Comparison of ENCODE assay signal across 12 cellular contexts in the genomic region with DNA sequence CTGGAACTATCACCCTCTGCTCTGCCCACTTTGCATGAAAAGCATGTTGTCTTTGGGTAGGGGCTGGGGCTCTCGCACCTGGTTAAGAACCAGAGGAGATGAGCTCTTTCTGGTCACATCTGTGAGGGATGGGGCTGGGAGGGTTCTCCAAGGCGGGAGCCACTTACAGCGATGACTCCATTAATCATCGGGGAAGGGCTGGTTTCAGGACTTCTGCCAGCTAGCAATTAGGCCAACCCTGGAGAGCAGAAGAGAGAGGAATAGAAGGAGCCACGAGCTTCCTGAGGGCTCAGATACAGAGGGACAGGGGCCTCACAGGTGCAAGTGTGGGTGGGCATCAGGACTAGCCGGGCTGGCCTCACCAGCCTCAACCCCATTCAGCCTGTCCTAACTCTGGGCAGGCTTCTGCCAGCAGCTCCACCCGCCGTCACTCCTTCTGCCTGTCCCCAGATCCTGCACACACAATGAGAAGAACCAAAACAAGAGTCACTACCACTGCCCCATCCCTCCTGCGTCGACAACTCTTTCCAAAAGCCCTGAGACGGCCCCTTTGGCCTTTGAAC. TPM values are rescaled to one million over a fixed set of nuclear protein-coding genes. Genes with fewer than 3 reads are reported as not detected.
A peak's percentile ranks its signal among the peaks of the same experiment; 100 is the strongest.
DNase-seq lines count a peak whose midpoint lies in the region; TF ChIP-seq lines count a peak whose summit lies in the region.
"Had no signal": no experiment of that assay in that cellular context is flagged by ENCODE, and none has a peak within 500 bp of the region (broad histone marks: within the 10 kb centered on the region; RNA-seq: fewer than 3 reads in every experiment).

No MANE protein-coding gene starts in this region.

- H3K9me3 ChIP-seq in adrenal gland (replicated peaks in 1 of 3) (no peaks in the 10 kb centered on the region), tibial artery (no peaks in the 10 kb centered on the region)
- H3K9me3 ChIP-seq: MG63, SJSA1 had no signal

- H3K27ac ChIP-seq in adrenal gland (peak overlapping the region in 1 of 5 donors; percentile 52), tibial artery (peak overlapping the region; percentile 87 to 92)
- H3K27ac ChIP-seq: SJSA1 had no signal

- H3K27me3 ChIP-seq in adrenal gland (no peaks in the 10 kb centered on the region), tibial artery (no peaks in the 10 kb centered on the region)
- H3K27me3 ChIP-seq: MG63, SJSA1 had no signal

- peak; percentile 25 to 63 for DNase-seq in NCI-H526 (lab: John Stamatoyannopoulos, UW)
- DNase-seq in NCI-H526 treated with DMSO at 0.1 percent for 48 hours (lab: John Stamatoyannopoulos, UW): no peak
- DNase-seq in adrenal gland: peak in 4 of 7 donors; percentile 15 to 55 (median 18)
- peak; percentile 55 for DNase-seq in islet precursor cell
- DNase-seq in tibial artery: peak; percentile 36 to 75
- no peak for DNase-seq in NCI-H1930 (lab: John Stamatoyannopoulos, UW)
- DNase-seq in anterior cingulate cortex (lab: John Stamatoyannopoulos, UW): no peak
- no peak for DNase-seq in dermis blood vessel endothelial cell
- DNase-seq: activated CD4-positive, alpha-beta memory T cell treated with anti-CD3 and anti-CD28 coated beads for 36 hours; MG63; stimulated activated CD8-positive, alpha-beta memory T cell treated with anti-CD3 and anti-CD28 coated beads, Interleukin-4, amount 100 ng/mL, for 48 hours had no signal

- intact Hi-C loops in adrenal gland (cut with DNase I) (no loop called here), tibial artery (cut with DNase I; ENCODE audit: low total_unique reads) (loop anchor here (5.0 kb wide), 1 partner anchor 168 kb away; a partner anchor contains a TSS)

- no peaks in the 10 kb centered on the region for H3K36me3 ChIP-seq in adrenal gland (replicated peaks in 1 of 2)
- peaks cover 21 to 37% (median 32%) of the 10 kb centered on the region in 3 donors for H3K36me3 ChIP-seq in tibial artery
- H3K36me3 ChIP-seq: MG63, SJSA1 had no signal

- H3K4me3 ChIP-seq in adrenal gland: no peak overlapping the region
- H3K4me3 ChIP-seq in tibial artery: no peak overlapping the region
- H3K4me3 ChIP-seq: MG63, SJSA1 had no signal

- no peak for TF ChIP-seq POLR2A in adrenal gland (IDR thresholded peaks at IDR 0.05)

- no peak for TF ChIP-seq CTCF in adrenal gland (IDR thresholded peaks at IDR 0.05)
- TF ChIP-seq CTCF in tibial artery (IDR thresholded peaks at IDR 0.05): no peak

- WGBS in adrenal gland, 4 donors: 62 to 73% (median 66%) methylated on average over 10 to 11 of the region's 11 CpGs

- H3K4me1 ChIP-seq in adrenal gland (replicated peaks in 1 of 2): peaks cover 0 to 17% of the 10 kb centered on the region in 2 donors
- peaks cover 0 to 73% (median 67%) of the 10 kb centered on the region in 4 donors for H3K4me1 ChIP-seq in tibial artery

RNA-seq across cellular contexts. Expression of a gene that starts 8.4 kb away (rescaled TPM):
- total RNA-seq in adrenal gland (10 to 100 TPM; 23.3 to 57.8 (median 45.3) TPM), dermis blood vessel endothelial cell (9.2 and 147 TPM in 2 replicates)
- 10 to 100 TPM; 17.6 to 77.4 (median 23.9) TPM for polyA plus RNA-seq in adrenal gland

RNA-seq across cellular contexts. Expression of a gene that starts 43.7 kb away (rescaled TPM):
- total RNA-seq in adrenal gland: 1 to 10 TPM in 1 of 8 donors, under 1 TPM in 1, not detected in 6; 0.60 to 2.9 TPM
- 10 to 100 TPM in 1 of 3 donors, under 1 TPM in 2; 0.44 to 11.5 (median 0.68) TPM for polyA plus RNA-seq in adrenal gland
- 0.09 TPM in 1 of 2 replicates, not detected in the other for total RNA-seq in dermis blood vessel endothelial cell
- total RNA-seq: activated CD4-positive, alpha-beta memory T cell treated with anti-CD3 and anti-CD28 coated beads for 36 hours; SJSA1 had no signal

Comparison
In these comparisons a context has a peak if more than half of its experiments do, and no peak if none do; other contexts are left out.
1. DNase-seq: peak in NCI-H526 (2 of 2), adrenal gland (4 of 7), islet precursor cell (single experiment) and tibial artery (2 of 2); none in NCI-H526 treated with DMSO at 0.1 percent for 48 hours (single experiment), NCI-H1930 (0 of 2), anterior cingulate cortex (0 of 58) and dermis blood vessel endothelial cell (single experiment).